ENCODE assay signal across 9 cellular contexts in the genomic region with DNA sequence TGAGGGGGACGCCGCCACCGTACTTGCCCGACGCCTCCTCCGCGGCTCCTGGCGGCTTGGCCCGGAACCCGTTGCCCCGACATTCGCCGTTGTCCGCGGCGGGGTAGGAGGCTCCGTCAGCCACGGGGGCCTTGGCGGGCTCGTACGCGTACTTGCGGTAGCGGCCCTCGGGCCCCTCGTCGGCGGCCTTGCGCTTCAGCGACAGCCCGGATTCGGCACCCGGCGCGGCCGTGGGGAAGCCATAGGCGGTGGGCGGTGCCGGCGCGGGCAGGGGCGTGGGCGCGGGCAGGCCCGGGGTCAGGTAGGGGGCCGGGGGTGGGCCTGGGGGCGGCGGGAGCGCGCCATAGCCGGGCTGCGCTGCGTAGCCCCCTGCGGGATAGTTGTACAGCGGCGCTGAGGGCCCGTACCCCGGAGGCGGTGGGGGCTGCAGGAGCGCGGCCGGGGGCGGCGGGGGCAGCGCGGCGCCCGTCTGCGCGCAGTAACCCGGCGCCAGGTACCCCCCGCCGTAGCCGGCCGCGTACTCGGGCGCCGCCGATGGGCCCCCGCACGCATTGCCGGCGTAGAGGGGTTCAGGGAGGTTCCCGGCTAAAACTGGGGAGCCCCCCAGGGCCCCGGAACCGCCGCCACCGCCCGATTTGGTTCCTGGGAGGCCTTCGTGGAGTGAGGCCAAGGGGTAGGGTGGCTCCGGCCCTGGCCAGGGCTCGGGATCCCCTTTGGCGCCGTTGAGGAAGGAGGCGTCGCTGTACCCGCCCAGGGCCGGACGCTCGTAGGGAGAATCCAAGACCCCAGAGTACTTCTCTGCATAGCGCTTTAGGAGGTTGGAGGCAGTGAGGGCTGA. TPM values are rescaled to one million over a fixed set of nuclear protein-coding genes. Genes with fewer than 3 reads are reported as not detected.
DNase-seq lines count a peak whose midpoint lies in the region; ATAC-seq and TF ChIP-seq lines count a peak whose summit lies in the region.
"Had no signal": no experiment of that assay in that cellular context is flagged by ENCODE, and none has a peak within 500 bp of the region (broad histone marks: within the 10 kb centered on the region; RNA-seq: fewer than 3 reads in every experiment).

No MANE protein-coding gene starts in this region.

- H3K27me3 Mint-ChIP-seq in naive B cell = peaks cover 10 to 33% (median 29%) of the 10 kb centered on the region in 3 donors

- peak overlapping the region; percentile 39 for H3K4me3 ChIP-seq in LNCaP clone FGC (ENCODE audit: low read depth, low read length)
- no peak overlapping the region for H3K4me3 ChIP-seq in SJCRH30

- peak overlapping the region; percentile 94 for H3K27ac ChIP-seq in 22Rv1
- peak overlapping the region; percentile 58 for H3K27ac ChIP-seq in caudate nucleus (ENCODE audit: low read depth, low read length)
- no peak overlapping the region for H3K27ac ChIP-seq in SJCRH30

- TF ChIP-seq CTCF in 22Rv1 (IDR thresholded peaks at IDR 0.05) (no peak), LNCaP clone FGC (IDR thresholded peaks at IDR 0.05; ENCODE audit: control insufficient read depth, extremely low read depth, insufficient read depth) (no peak)

- H3K9me3 Mint-ChIP-seq in naive B cell = no peaks in the 10 kb centered on the region

- peak overlapping the region; percentile 50 to 85 (median 70) for H3K4me3 Mint-ChIP-seq in naive B cell

- no peaks in the 10 kb centered on the region for H3K4me1 ChIP-seq in SJCRH30

- no peak for DNase-seq in LNCaP clone FGC (ENCODE audit: low read depth)
- DNase-seq in caudate nucleus (lab: John Stamatoyannopoulos, UW) = peak in 3 of 61 donors; percentile 27 to 46 (median 32)
- no peak for DNase-seq in naive B cell
- no peak for DNase-seq in nucleus accumbens (lab: John Stamatoyannopoulos, UW)
- no peak for DNase-seq in SJCRH30

- no peaks in the 10 kb centered on the region for H3K9me3 ChIP-seq in SJCRH30 (replicated peaks)

- peak overlapping the region in 1 of 6 donors; percentile 18 for H3K27ac Mint-ChIP-seq in naive B cell

- H3K4me1 Mint-ChIP-seq in naive B cell = peaks cover 7 to 28% (median 9%) of the 10 kb centered on the region in 3 donors

- peaks cover under 1% of the 10 kb centered on the region; the same call in 1 of the 2 replicates for H3K27me3 ChIP-seq in SJCRH30

- no peaks in the 10 kb centered on the region for H3K36me3 Mint-ChIP-seq in naive B cell

- ATAC-seq in naive B cell (ENCODE audit: low read depth in 2 of 2) (peak; percentile 13 to 15), HG02759 (IDR thresholded peaks at IDR 0.05; ENCODE audit: unreplicated experiment) (no peak), GM21381 (IDR thresholded peaks at IDR 0.05; ENCODE audit: unreplicated experiment) (no peak)

- H3K36me3 ChIP-seq in SJCRH30 = no peaks in the 10 kb centered on the region

RNA-seq across cellular contexts. Expression of gene FIGNL2, which starts 26.9 kb away (rescaled TPM):
- under 1 TPM in 2 of 6 donors, not detected in 4; 0.06 to 0.11 TPM for polyA plus RNA-seq in naive B cell (ENCODE audit: low read depth in 6 of 6)
- total RNA-seq in SJCRH30 (2014; rRNA removed; shearing (Covaris generic)) = 0.02 TPM in 1 of 2 replicates, not detected in the other
- total RNA-seq: RPMI7951 had no signal

Comparison
In these comparisons a context has a peak if more than half of its experiments do, and no peak if none do; other contexts are left out.
1. ATAC-seq: peak in naive B cell (2 of 2); none in HG02759 (single experiment) and GM21381 (single experiment).